8 cellular contexts compared by ENCODE assay signal in the genomic region with DNA sequence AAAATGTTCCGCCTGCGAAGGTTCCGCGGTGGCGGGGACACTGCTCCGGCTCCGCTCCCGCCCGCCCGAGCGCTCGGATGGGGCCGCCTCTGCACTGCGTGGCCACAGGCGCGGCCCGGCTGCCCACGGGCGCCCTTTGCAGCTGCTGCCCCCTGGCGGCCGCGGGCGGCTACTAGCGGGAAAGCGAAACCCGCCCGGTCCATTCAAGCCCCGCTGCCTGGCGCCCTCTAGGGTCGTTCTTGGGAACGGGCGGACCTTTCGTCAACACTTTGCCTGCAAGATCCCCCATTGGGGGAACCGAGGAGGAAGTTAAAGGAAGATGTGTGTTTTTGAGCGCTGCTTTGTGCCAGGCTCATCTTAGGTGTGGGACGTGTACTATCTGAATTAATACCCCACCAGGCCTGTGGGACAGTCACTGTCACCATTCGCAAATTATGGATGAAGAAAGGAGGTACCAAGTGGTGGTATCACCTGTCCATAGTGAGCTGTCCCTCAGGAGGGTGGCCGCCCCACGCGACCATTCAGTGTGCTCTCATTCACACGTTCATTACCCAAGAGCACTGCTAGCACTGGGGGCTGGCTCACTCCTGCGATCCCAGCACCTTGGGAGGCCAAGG. TPM values are rescaled to one million over a fixed set of nuclear protein-coding genes. Genes with fewer than 3 reads are reported as not detected.
DNase-seq lines count a peak whose midpoint lies in the region; ATAC-seq and TF ChIP-seq lines count a peak whose summit lies in the region.

No MANE protein-coding gene starts in this region.

- TF ChIP-seq CTCF in AG04449 (IDR thresholded peaks at IDR 0.05; ENCODE audit: insufficient read depth, low read length, missing control alignments) (peak; percentile 99), chondrocyte (IDR thresholded peaks at IDR 0.05) (peak; percentile 100), liver (IDR thresholded peaks at IDR 0.05; ENCODE audit: low read depth, low read length, missing input control) (peak; percentile 100)

- POLR2A ChIA-PET in AG04449 (lab: Yijun Ruan, JAX): interaction anchor here (1.0 kb wide), 1 partner anchor 25 kb away, joined by 4 read pairs; the partner anchor contains the start of gene CDCA4
- POLR2A ChIA-PET in activated CD4-positive, alpha-beta T cell treated with anti-CD3 and anti-CD28 coated beads, Interleukin-2, amount 10 ng/mL, durations not matched to agents 7 days and 5 days (lab: Charles Lee): no interaction called here

- H3K9ac ChIP-seq in liver (ENCODE audit: low read depth in 1 of 2, low read length in 2 of 2): no peak overlapping the region

- peaks cover 15% of the 10 kb centered on the region for H3K4me1 Mint-ChIP-seq in activated CD4-positive, alpha-beta T cell treated with anti-CD3 and anti-CD28 coated beads, Interleukin-2, amount 10 ng/mL, durations not matched to agents 7 days and 5 days
- peaks cover 6% of the 10 kb centered on the region for H3K4me1 Mint-ChIP-seq in chondrocyte (ENCODE audit: low read depth)

- peaks cover 0 to 3% (median 1%) of the 10 kb centered on the region in 4 donors for H3K4me1 ChIP-seq in liver (ENCODE audit: control insufficient read depth in 4 of 4, insufficient read depth in 4 of 4, low read length in 3 of 4)

- no peak overlapping the region for H3K27ac ChIP-seq in liver (ENCODE audit: low read depth in 1 of 2, low read length in 2 of 2)

- no peak overlapping the region for H3K4me3 Mint-ChIP-seq in activated CD4-positive, alpha-beta T cell treated with anti-CD3 and anti-CD28 coated beads, Interleukin-2, amount 10 ng/mL, durations not matched to agents 7 days and 5 days
- H3K4me3 Mint-ChIP-seq in chondrocyte (ENCODE audit: unreplicated experiment): no peak overlapping the region

- CTCF ChIA-PET in AG04449 (lab: Yijun Ruan, JAX): interaction anchor here (0.7 to 8.9 kb wide), 46 partner anchors 10 to 296 kb away, joined by 3 to 383 read pairs (median 8); partner anchors contain the start of genes AHNAK2, CDCA4, CLBA1 and GPR132
- CTCF ChIA-PET in activated CD4-positive, alpha-beta T cell treated with anti-CD3 and anti-CD28 coated beads, Interleukin-2, amount 10 ng/mL, durations not matched to agents 7 days and 5 days (lab: Charles Lee): interaction anchor here (0.6 to 8.3 kb wide), 36 partner anchors 10 to 292 kb away, joined by 3 to 94 read pairs (median 6); partner anchors contain the start of genes BRF1, CDCA4, CLBA1 and GPR132

- peak; percentile 56 for ATAC-seq in HG03469 (IDR thresholded peaks at IDR 0.05; ENCODE audit: unreplicated experiment)

- no peaks in the 10 kb centered on the region for H3K27me3 ChIP-seq in liver (ENCODE audit: control insufficient read depth in 4 of 4, insufficient read depth in 4 of 4, low read length in 3 of 4)

- TF ChIP-seq POLR2A in GM18951 (IDR thresholded peaks at IDR 0.05; ENCODE audit: extremely low read depth, insufficient read depth, insufficient read length): peak; percentile 39

- H3K27me3 Mint-ChIP-seq in activated CD4-positive, alpha-beta T cell treated with anti-CD3 and anti-CD28 coated beads, Interleukin-2, amount 10 ng/mL, durations not matched to agents 7 days and 5 days: peaks cover 4% of the 10 kb centered on the region
- H3K27me3 Mint-ChIP-seq in chondrocyte (ENCODE audit: low read depth): no peaks in the 10 kb centered on the region

- in situ Hi-C loops in GM18951 (cut with MboI; ENCODE audit: low sequenced_read_pairs, unreplicated experiment): loop anchor here (5.0 kb wide), 1 partner anchor 74 kb away; no protein-coding TSS in a partner anchor

- H3K27ac Mint-ChIP-seq in activated CD4-positive, alpha-beta T cell treated with anti-CD3 and anti-CD28 coated beads, Interleukin-2, amount 10 ng/mL, durations not matched to agents 7 days and 5 days: no peak overlapping the region
- H3K27ac Mint-ChIP-seq in chondrocyte (ENCODE audit: unreplicated experiment): no peak overlapping the region

- no peaks in the 10 kb centered on the region for H3K36me3 ChIP-seq in liver (ENCODE audit: control insufficient read depth in 4 of 4, insufficient read depth in 3 of 4, low read depth in 1 of 4, low read length in 3 of 4)

- peak overlapping the region; percentile 10 for H3K4me3 ChIP-seq in AG04449 (ENCODE audit: low read depth, low read length)
- no peak overlapping the region for H3K4me3 ChIP-seq in liver (ENCODE audit: low read depth in 1 of 3, low read length in 3 of 3)

- H3K36me3 Mint-ChIP-seq in activated CD4-positive, alpha-beta T cell treated with anti-CD3 and anti-CD28 coated beads, Interleukin-2, amount 10 ng/mL, durations not matched to agents 7 days and 5 days (ENCODE audit: low read depth): peaks cover 7% of the 10 kb centered on the region
- no peaks in the 10 kb centered on the region for H3K36me3 Mint-ChIP-seq in chondrocyte (ENCODE audit: low read depth)

- no peaks in the 10 kb centered on the region for H3K9me3 Mint-ChIP-seq in activated CD4-positive, alpha-beta T cell treated with anti-CD3 and anti-CD28 coated beads, Interleukin-2, amount 10 ng/mL, durations not matched to agents 7 days and 5 days
- H3K9me3 Mint-ChIP-seq in chondrocyte (ENCODE audit: low read depth): no peaks in the 10 kb centered on the region

- H3K9me3 ChIP-seq in liver (ENCODE audit: control insufficient read depth in 4 of 4, low read length in 3 of 4): no peaks in the 10 kb centered on the region

- 4% methylated on average over 42 of the region's 42 CpGs for WGBS in liver

- DNase-seq in AG04449 (ENCODE audit: low read depth, low spot score) (no peak), NCI-H748 treated with DMSO at 0.1 percent for 48 hours (lab: John Stamatoyannopoulos, UW) (peak; percentile 59), chondrocyte (ENCODE audit: low spot score) (no peak)
- DNase-seq in activated CD4-positive, alpha-beta T cell treated with anti-CD3 and anti-CD28 coated beads, Interleukin-2, amount 10 ng/mL, durations not matched to agents 7 days and 5 days: peak; percentile 94
- peak; percentile 84 to 94 (median 89) for DNase-seq in stimulated activated CD4-positive, alpha-beta T cell treated with anti-CD3 and anti-CD28 coated beads, TNF-alpha, amount 100 ng/mL, for 4 hours (ENCODE audit: low read depth in 3 of 3)

- TF ChIP-seq RAD21 in liver (IDR thresholded peaks at IDR 0.05): peak; percentile 90 to 93

TF ChIP-seq in liver, 16 proteins besides CTCF, POLR2A, EP300 and RAD21:
- TF ChIP-seq HNF4G (IDR thresholded peaks at IDR 0.05): no peak
- TF ChIP-seq HNF4A (conservative IDR thresholded peaks at IDR 0.05): peak in 1 of 2 donors; percentile 5
TF ChIP-seq in liver: peak in this region for 1.

RNA-seq across cellular contexts. Expression of gene GPR132, which starts 19.4 kb away (rescaled TPM):
- 10 to 100 TPM; 44.2 to 46.6 TPM for total RNA-seq in activated CD4-positive, alpha-beta T cell treated with anti-CD3 and anti-CD28 coated beads, Interleukin-2, amount 10 ng/mL, durations not matched to agents 7 days and 5 days
- 0.23 to 0.48 TPM (median 0.30 TPM) in 3 replicates for total RNA-seq in chondrocyte
- total RNA-seq in liver: 1 to 10 TPM; 1.2 TPM
- polyA plus RNA-seq in liver: under 1 TPM; 0.32 to 0.33 TPM

RNA-seq across cellular contexts. Expression of gene CDCA4, which starts 24.9 kb away (rescaled TPM):
- 10 to 100 TPM; 53.0 to 56.6 TPM for total RNA-seq in activated CD4-positive, alpha-beta T cell treated with anti-CD3 and anti-CD28 coated beads, Interleukin-2, amount 10 ng/mL, durations not matched to agents 7 days and 5 days
- total RNA-seq in chondrocyte (15.6 to 18.8 TPM (median 18.0 TPM) in 3 replicates), liver (10 to 100 TPM in 1 of 2 donors, 1 to 10 TPM in 1; 2.9 to 34.5 TPM)
- polyA plus RNA-seq in liver: 1 to 10 TPM; 1.2 to 2.5 TPM

Comparison
In these comparisons a context has a peak if more than half of its experiments do, and no peak if none do; other contexts are left out.
1. DNase-seq: peak in NCI-H748 treated with DMSO at 0.1 percent for 48 hours (single experiment), activated CD4-positive, alpha-beta T cell treated with anti-CD3 and anti-CD28 coated beads, Interleukin-2, amount 10 ng/mL, durations not matched to agents 7 days and 5 days (single experiment) and stimulated activated CD4-positive, alpha-beta T cell treated with anti-CD3 and anti-CD28 coated beads, TNF-alpha, amount 100 ng/mL, for 4 hours (3 of 3); none in AG04449 (single experiment) and chondrocyte (single experiment).
2. RNA of gene GPR132, which starts 19.4 kb away (total RNA-seq): 44.2 to 46.6 TPM in activated CD4-positive, alpha-beta T cell treated with anti-CD3 and anti-CD28 coated beads, Interleukin-2, amount 10 ng/mL, durations not matched to agents 7 days and 5 days; 1.2 TPM in liver and 0.23 to 0.48 TPM in chondrocyte; every median in the first group is over 10 times any median in the second.
3. Peak in every context shown above with its lines, with median percentiles within 50 percentile points of each other: CTCF ChIP-seq.